1 cellular context compared by ENCODE assay signal in the genomic region with DNA sequence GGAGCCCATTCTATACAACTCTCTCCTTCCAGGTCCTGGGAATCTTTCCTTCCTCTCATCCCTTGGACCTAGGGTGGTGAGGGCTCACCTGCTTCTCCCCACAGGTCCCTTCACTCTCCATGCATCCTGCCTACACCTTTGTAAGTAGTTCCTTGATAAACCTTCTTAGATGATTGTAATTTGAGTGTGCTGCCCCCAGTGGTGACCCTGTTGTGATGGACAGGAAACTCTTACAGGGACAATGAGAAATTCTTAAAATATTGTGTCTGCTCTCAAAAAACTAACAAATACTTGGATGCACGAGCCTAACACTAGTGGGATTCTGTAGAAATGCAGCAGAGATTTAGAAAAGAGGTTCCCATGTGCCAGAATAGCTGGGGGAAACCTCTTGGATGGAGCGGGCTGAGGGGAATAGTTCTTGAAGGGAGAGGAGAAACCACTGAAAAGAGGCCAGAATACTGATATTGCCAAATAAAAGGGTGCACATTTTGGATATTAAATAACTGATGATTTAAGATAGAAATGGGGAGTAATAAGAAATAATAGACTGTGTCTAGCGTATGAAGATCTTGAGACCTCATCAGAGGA.
TF ChIP-seq lines count a peak whose summit lies in the region.

No MANE protein-coding gene starts in this region.

TF ChIP-seq in GM12878, 131 proteins besides CTCF, POLR2A, EP300 and RAD21 (continued from another document):
- no peak for TF ChIP-seq RCOR1 (conservative IDR thresholded peaks at IDR 0.05; ENCODE audit: low read depth, low read length)
TF ChIP-seq in GM12878: peak in this region for 1.
